ENCODE assay signal across 17 cellular contexts in the genomic region with DNA sequence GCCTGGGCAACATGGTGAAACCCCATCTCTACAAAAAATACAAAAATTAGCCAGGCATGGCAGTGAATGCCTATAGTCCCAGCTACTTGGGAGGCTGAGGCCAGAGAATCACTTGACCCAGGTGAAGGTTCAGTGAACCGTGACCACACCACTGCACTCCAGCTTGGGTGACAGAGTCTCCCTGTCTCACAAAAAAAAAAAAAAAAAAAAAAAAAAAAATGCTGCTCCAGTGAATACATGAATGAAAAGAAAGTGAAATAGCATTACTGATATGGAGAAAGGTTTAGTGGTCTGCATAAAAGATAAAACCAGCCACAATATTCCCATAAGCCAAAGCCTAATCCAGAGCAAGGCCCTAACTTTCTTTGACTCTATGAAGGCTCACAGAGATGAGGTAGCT. TPM values are rescaled to one million over a fixed set of nuclear protein-coding genes. Genes with fewer than 3 reads are reported as not detected.
DNase-seq lines count a peak whose midpoint lies in the region; ATAC-seq and TF ChIP-seq lines count a peak whose summit lies in the region.
"Had no signal": no experiment of that assay in that cellular context is flagged by ENCODE, and none has a peak within 500 bp of the region (broad histone marks: within the 10 kb centered on the region; RNA-seq: fewer than 3 reads in every experiment).

No MANE protein-coding gene starts in this region.

- H3K9me3 ChIP-seq in BE2C: no peaks in the 10 kb centered on the region

- H3K4me3 ChIP-seq in BE2C (ENCODE audit: low read depth, low read length): no peak overlapping the region
- H3K4me3 ChIP-seq: coronary artery had no signal

- DNase-seq in glomerular visceral epithelial cell (ENCODE audit: extremely low spot score) (peak; percentile 37), GM19240 (ENCODE audit: insufficient read length, low spot score) (no peak), anterior cingulate cortex (lab: John Stamatoyannopoulos, UW) (no peak), BE2C (no peak)
- DNase-seq: activated CD8-positive, alpha-beta T cell treated with anti-CD3 and anti-CD28 coated beads for 36 hours; activated T-cell treated with anti-CD3 and anti-CD28 coated beads, Interleukin-2, amount 50 U/mL, for 48 hours; AML-193; COR-L47; hypothalamus; NCI-H1930; NCI-H345; NK-92 treated with Interleukin-12 subunit alpha and Interleukin-12 subunit beta, amount 100 ng/mL, for 24 hours; SW 1271 had no signal

- no peaks in the 10 kb centered on the region for H3K36me3 ChIP-seq in BE2C

- ATAC-seq in GM18502 (IDR thresholded peaks at IDR 0.05; ENCODE audit: poor library complexity, unreplicated experiment) (peak; percentile 50), GM19463 (IDR thresholded peaks at IDR 0.05; ENCODE audit: unreplicated experiment) (peak; percentile 74), HG03108 (IDR thresholded peaks at IDR 0.05; ENCODE audit: unreplicated experiment) (peak; percentile 61)
- ATAC-seq: activated CD8-positive, alpha-beta T cell treated with anti-CD3 and anti-CD28 coated beads for 36 hours had no signal

- no peaks in the 10 kb centered on the region for H3K4me1 ChIP-seq in BE2C

- H3K27me3 ChIP-seq in BE2C: no peaks in the 10 kb centered on the region

- TF ChIP-seq CTCF in BE2C (IDR thresholded peaks at IDR 0.05; ENCODE audit: low read depth, low read length): no peak

RNA-seq across cellular contexts. Expression of a gene that starts 44.5 kb away (rescaled TPM):
- 1.9 TPM for polyA plus RNA-seq in BE2C (2012; ENCODE audit: insufficient read depth, insufficient read length, low read depth)

RNA-seq across cellular contexts. Expression of a gene that starts 44.7 kb away (rescaled TPM):
- polyA plus RNA-seq in BE2C (2012; ENCODE audit: insufficient read depth, insufficient read length, low read depth): 7.0 TPM
